In the genomic region with DNA sequence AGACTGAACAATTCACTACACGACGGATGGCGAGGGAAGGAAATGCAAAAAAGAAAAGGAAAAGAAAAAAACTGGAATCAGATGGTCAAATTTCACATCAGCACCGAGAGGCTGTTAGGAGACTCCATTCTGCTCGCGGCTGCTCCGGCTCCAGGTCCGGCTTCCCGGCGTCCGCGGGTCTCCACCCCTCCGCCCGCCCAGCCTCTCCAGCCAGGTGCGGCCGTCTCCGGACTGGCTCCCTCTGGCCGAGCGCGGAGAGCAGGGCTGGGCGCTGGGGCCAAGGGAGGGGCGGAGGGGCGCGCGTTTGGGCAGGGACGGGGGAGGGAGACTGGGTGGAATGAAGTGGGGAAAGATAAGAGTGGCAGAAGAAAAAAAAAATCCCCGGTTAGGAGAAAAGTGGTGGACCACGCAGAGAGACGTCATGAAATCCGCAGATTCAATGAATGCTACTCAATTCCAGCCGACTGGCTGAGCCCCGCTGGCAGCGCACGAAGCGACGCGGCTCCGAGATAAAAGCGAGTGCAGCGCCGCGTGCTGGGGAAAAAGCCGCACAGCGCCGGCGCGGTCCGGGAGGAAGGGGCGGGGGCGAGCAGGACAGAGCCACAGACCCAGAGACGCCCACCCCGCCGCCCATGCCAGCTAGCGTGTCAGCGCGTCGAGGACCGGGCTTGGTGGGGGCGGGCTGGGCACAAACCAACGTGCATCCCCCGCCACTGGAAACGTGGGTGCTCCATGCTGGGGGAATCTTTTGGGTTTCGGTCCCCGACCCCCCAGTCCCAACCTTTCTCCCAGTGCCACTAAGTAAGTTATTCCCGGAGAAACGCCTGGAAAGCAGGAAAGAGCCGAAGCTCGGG, we compare ENCODE assay signal across 8 cellular contexts. TPM values are rescaled to one million over a fixed set of nuclear protein-coding genes. Genes with fewer than 3 reads are reported as not detected.
DNase-seq lines count a peak whose midpoint lies in the region; ATAC-seq, FAIRE-seq and TF ChIP-seq lines count a peak whose summit lies in the region.

A gene with protein sequence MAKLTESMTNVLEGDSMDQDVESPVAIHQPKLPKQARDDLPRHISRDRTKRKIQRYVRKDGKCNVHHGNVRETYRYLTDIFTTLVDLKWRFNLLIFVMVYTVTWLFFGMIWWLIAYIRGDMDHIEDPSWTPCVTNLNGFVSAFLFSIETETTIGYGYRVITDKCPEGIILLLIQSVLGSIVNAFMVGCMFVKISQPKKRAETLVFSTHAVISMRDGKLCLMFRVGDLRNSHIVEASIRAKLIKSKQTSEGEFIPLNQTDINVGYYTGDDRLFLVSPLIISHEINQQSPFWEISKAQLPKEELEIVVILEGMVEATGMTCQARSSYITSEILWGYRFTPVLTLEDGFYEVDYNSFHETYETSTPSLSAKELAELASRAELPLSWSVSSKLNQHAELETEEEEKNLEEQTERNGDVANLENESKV (minus strand): TSS at position 517 of the 854 bp plus-strand sequence. CDS start 75,775 bp downstream, outside the sequence.

- H3K27ac Mint-ChIP-seq in osteocyte (ENCODE audit: unreplicated experiment) = peak within 1 kb of the TSS; percentile 33

- H3K27me3 Mint-ChIP-seq in osteocyte (ENCODE audit: unreplicated experiment) = no peaks in the 10 kb centered on the region

- H3K9me3 ChIP-seq in BE2C = no peaks in the 10 kb centered on the region
- H3K9me3 ChIP-seq in HUES48 (ENCODE audit: control insufficient read depth, insufficient read depth, low read length) = no peaks in the 10 kb centered on the region

- peak within 1 kb of the TSS; percentile 55 for H3K9ac ChIP-seq in HUES48 (ENCODE audit: low read depth, low read length)

- TF ChIP-seq CTCF in BE2C (IDR thresholded peaks at IDR 0.05; ENCODE audit: low read depth, low read length) (peak; percentile 59), foreskin fibroblast (IDR thresholded peaks at IDR 0.05; ENCODE audit: low read depth, low read length) (peak; percentile 73), osteocyte (IDR thresholded peaks at IDR 0.05) (peak; percentile 77)

- H3K4me1 ChIP-seq in BE2C (no peaks in the 10 kb centered on the region), HUES48 (ENCODE audit: control insufficient read depth, insufficient read depth, low read length) (peaks cover 34% of the 10 kb centered on the region)

- no peak for TF ChIP-seq POLR2A in GM12892 (IDR thresholded peaks at IDR 0.05; ENCODE audit: low read depth, low read length)

- H3K36me3 Mint-ChIP-seq in osteocyte (ENCODE audit: unreplicated experiment) = no peaks in the 10 kb centered on the region

- peaks cover 33% of the 10 kb centered on the region for H3K4me1 Mint-ChIP-seq in osteocyte (ENCODE audit: unreplicated experiment)

- ATAC-seq in HG02798 (IDR thresholded peaks at IDR 0.05; ENCODE audit: poor library complexity, unreplicated experiment) = no peak
- ATAC-seq in GM19351 (IDR thresholded peaks at IDR 0.05; ENCODE audit: unreplicated experiment) = no peak

- peak within 1 kb of the TSS; percentile 29 for H3K4me3 ChIP-seq in BE2C (ENCODE audit: low read depth, low read length)
- H3K4me3 ChIP-seq in HUES48 (ENCODE audit: low read depth, low read length) = peak within 1 kb of the TSS; percentile 60
- peak within 1 kb of the TSS; percentile 36 to 49 for H3K4me3 ChIP-seq in foreskin fibroblast (ENCODE audit: low read depth in 1 of 2, low read length in 2 of 2)

- H3K4me3 Mint-ChIP-seq in osteocyte (ENCODE audit: unreplicated experiment) = peak within 1 kb of the TSS; percentile 89

- DNase-seq in BE2C (peak; percentile 70), SK-N-DZ (ENCODE audit: low spot score) (peak; percentile 52), foreskin fibroblast (peak; percentile 40 to 82), osteocyte (ENCODE audit: extremely low spot score, unreplicated experiment) (peak; percentile 92), GM12892 (ENCODE audit: insufficient read length) (no peak)

- H3K27me3 ChIP-seq in BE2C (peaks cover 69% of the 10 kb centered on the region), HUES48 (ENCODE audit: control insufficient read depth, insufficient read depth, low read length) (peaks cover 18% of the 10 kb centered on the region)

- no peak within 1 kb of the TSS for H3K27ac ChIP-seq in HUES48 (ENCODE audit: low read depth, low read length)

- H3K36me3 ChIP-seq in BE2C (no peaks in the 10 kb centered on the region), HUES48 (ENCODE audit: control insufficient read depth, insufficient read depth, low read length) (no peaks in the 10 kb centered on the region)

- no peaks in the 10 kb centered on the region for H3K9me3 Mint-ChIP-seq in osteocyte (ENCODE audit: unreplicated experiment)

- no peak for FAIRE-seq in GM12892 (lab: Jason Lieb, UNC)

RNA-seq across cellular contexts. Expression of the gene that starts here (rescaled TPM):
- polyA plus RNA-seq in BE2C (2012; ENCODE audit: insufficient read depth, insufficient read length, low read depth) = not detected
- 0.18 and 0.45 TPM in 2 replicates for polyA plus RNA-seq in SK-N-DZ (2014; cell fraction: cytosol; rRNA removed)
- 0.27 and 0.32 TPM in 2 replicates for polyA plus RNA-seq in SK-N-DZ (2014; cell fraction: nucleus; rRNA removed)
- 9.2 and 10.5 TPM in 2 replicates for total RNA-seq in osteocyte
- polyA plus RNA-seq in GM12892 (2012; ENCODE audit: missing spikeins) = not detected
